35 cellular contexts compared by ENCODE assay signal in genomic region chr1:193201021-193201420, GRCh38. TPM values are rescaled to one million over a fixed set of nuclear protein-coding genes. Genes with fewer than 3 reads are reported as not detected.
"Had no signal": no experiment of that assay in that cellular context is flagged by ENCODE, and none has a peak within 500 bp of the region (broad histone marks: within the 10 kb centered on the region; RNA-seq: fewer than 3 reads in every experiment).

No MANE protein-coding gene starts in this region.

- H3K4me3 ChIP-seq: PC-9 had no signal

- H3K4me3 Mint-ChIP-seq: activated B cell treated with CpG ODN at 0.5 μM for 24 hours; activated CD4-positive, alpha-beta memory T cell treated with anti-CD3 and anti-CD28 coated beads for 36 hours; activated naive CD4-positive, alpha-beta T cell treated with anti-CD3 and anti-CD28 coated beads for 36 hours; activated naive CD8-positive, alpha-beta T cell; activated naive CD8-positive, alpha-beta T cell treated with anti-CD3 and anti-CD28 coated beads, Interleukin-2, amount 50 U/mL, for 24 hours; activated T-cell treated with anti-CD3 and anti-CD28 coated beads, Interleukin-2, amount 50 U/mL, for 72 hours; brain had no signal

- H3K4me2 ChIP-seq: PC-9 had no signal

- H3K4me1 Mint-ChIP-seq: activated B cell treated with CpG ODN at 0.5 μM for 24 hours, brain had no signal

- H3K9me3 Mint-ChIP-seq: activated T-cell treated with anti-CD3 and anti-CD28 coated beads, Interleukin-2, amount 50 U/mL, for 72 hours; activated T-helper 2 cell treated with anti-CD3 and anti-CD28 coated beads, Interferon-gamma antibody, Interleukin-2, Interleukin-4, amounts not matched to agents 10 μg/mL and 5 μg/mL and 100 μg/mL, durations not matched to agents 14 hours and 24 hours and 36 hours had no signal

- DNase-seq: activated B cell treated with CpG ODN at 0.5 μM for 24 hours; activated CD4-positive, alpha-beta memory T cell treated with anti-CD3 and anti-CD28 coated beads for 36 hours; activated CD4-positive, alpha-beta T cell treated with anti-CD3 and anti-CD28 coated beads for 4 hours; activated CD4-positive, alpha-beta T cell treated with anti-CD3 and anti-CD28 coated beads, Interleukin-2, amount 50 U/mL, for 1 hour; activated CD4-positive, CD25-positive, alpha-beta regulatory T cell treated with anti-CD3 and anti-CD28 coated beads, Interleukin-2, amount 50 U/mL, for 72 hours; activated gamma-delta T cell; activated naive CD4-positive, alpha-beta T cell treated with anti-CD3 and anti-CD28 coated beads for 36 hours; activated naive CD8-positive, alpha-beta T cell treated with anti-CD3 and anti-CD28 coated beads, Interleukin-2, amount 50 U/mL, for 24 hours; activated T-cell treated with anti-CD3 and anti-CD28 coated beads, Interleukin-2, amount 50 U/mL, for 1 hour; activated T-cell treated with anti-CD3 and anti-CD28 coated beads, Interleukin-2, amount 50 U/mL, for 72 hours; anterior cingulate cortex; caudate nucleus; cerebellar nuclear complex; MV-4-11; NCI-H1092; NCI-H1436 treated with DMSO at 0.1 percent for 48 hours; NCI-H1694 treated with DMSO at 0.1 percent for 48 hours; NCI-H2029; NCI-H345; NCI-H524 treated with DMSO at 0.1 percent for 48 hours; NK-92 treated with Interleukin-12 subunit alpha and Interleukin-12 subunit beta, amount 100 ng/mL, for 24 hours; PC-9; Right ventricle myocardium superior; SW 1271; T-helper 1 cell; T-helper 2 cell; T-helper 9 cell had no signal

- FAIRE-seq: bronchial epithelial cell, RCC 7860 had no signal

- H3K27me3 Mint-ChIP-seq: activated B cell treated with CpG ODN at 0.5 μM for 24 hours; activated CD4-positive, alpha-beta memory T cell treated with anti-CD3 and anti-CD28 coated beads for 36 hours; activated naive CD8-positive, alpha-beta T cell; activated naive CD8-positive, alpha-beta T cell treated with anti-CD3 and anti-CD28 coated beads, Interleukin-2, amount 50 U/mL, for 24 hours; brain had no signal

- H3K27ac ChIP-seq: PC-9, VCaP had no signal

- ATAC-seq: activated naive CD8-positive, alpha-beta T cell treated with anti-CD3 and anti-CD28 coated beads, Interleukin-2, amount 50 U/mL, for 24 hours; activated T-cell treated with anti-CD3 and anti-CD28 coated beads, Interleukin-2, amount 50 U/mL, for 72 hours had no signal

- H2AFZ ChIP-seq: PC-9 had no signal

- H3K27ac Mint-ChIP-seq: activated B cell treated with CpG ODN at 0.5 μM for 24 hours; activated CD4-positive, alpha-beta memory T cell treated with anti-CD3 and anti-CD28 coated beads for 36 hours; activated naive CD4-positive, alpha-beta T cell treated with anti-CD3 and anti-CD28 coated beads for 36 hours; activated naive CD8-positive, alpha-beta T cell; activated naive CD8-positive, alpha-beta T cell treated with anti-CD3 and anti-CD28 coated beads, Interleukin-2, amount 50 U/mL, for 24 hours; activated T-cell treated with anti-CD3 and anti-CD28 coated beads, Interleukin-2, amount 50 U/mL, for 72 hours; activated T-helper 2 cell treated with anti-CD3 and anti-CD28 coated beads, Interferon-gamma antibody, Interleukin-2, Interleukin-4, amounts not matched to agents 10 μg/mL and 5 μg/mL and 100 μg/mL, durations not matched to agents 14 hours and 24 hours and 36 hours; brain had no signal

RNA-seq across cellular contexts. Expression of gene B3GALT2, which starts 14.6 kb away (rescaled TPM):
- total RNA-seq: activated B cell treated with CpG ODN at 0.5 μM for 24 hours; activated naive CD4-positive, alpha-beta T cell treated with anti-CD3 and anti-CD28 coated beads for 36 hours; activated T-helper 2 cell treated with anti-CD3 and anti-CD28 coated beads, Interferon-gamma antibody, Interleukin-2, Interleukin-4, amounts not matched to agents 10 μg/mL and 5 μg/mL and 100 μg/mL, durations not matched to agents 14 hours and 24 hours and 36 hours; bronchial epithelial cell; NCI-H460; OCI-LY7; PC-9 had no signal
